Comparison of ENCODE assay signal across 29 cellular contexts in genomic region chr4:52045028-52045427, GRCh38. TPM values are rescaled to one million over a fixed set of nuclear protein-coding genes. Genes with fewer than 3 reads are reported as not detected.
"Had no signal": no experiment of that assay in that cellular context is flagged by ENCODE, and none has a peak within 500 bp of the region (broad histone marks: within the 10 kb centered on the region; RNA-seq: fewer than 3 reads in every experiment).

No MANE protein-coding gene starts in this region.

- DNase-seq: colonic mucosa; cortex of kidney; dermis blood vessel endothelial cell; dorsolateral prefrontal cortex; effector CD4-positive, alpha-beta T cell; effector CD8-positive, alpha-beta T cell; effector memory CD4-positive, alpha-beta T cell; effector memory CD8-positive, alpha-beta T cell; endodermal cell; erythroblast; esophagus squamous epithelium; foreskin fibroblast; foreskin keratinocyte; foreskin melanocyte; gastrocnemius medialis; glutamatergic neuron; head of caudate nucleus; heart left ventricle; heart right ventricle had no signal

- ATAC-seq: effector memory CD8-positive, alpha-beta T cell; esophagus mucosa; foreskin keratinocyte; gastrocnemius medialis; gastroesophageal sphincter; heart left ventricle; heart right ventricle had no signal

- H3K4me3 ChIP-seq: colonic mucosa, coronary artery, dorsolateral prefrontal cortex, esophagus muscularis mucosa, esophagus squamous epithelium, gastrocnemius medialis, gastroesophageal sphincter, heart left ventricle, heart right ventricle had no signal

- H3K9me3 ChIP-seq: colonic mucosa, esophagus muscularis mucosa, esophagus squamous epithelium, gastrocnemius medialis, gastroesophageal sphincter, heart left ventricle, heart right ventricle had no signal

- H3K4me1 ChIP-seq: colonic mucosa, esophagus muscularis mucosa, esophagus squamous epithelium, foreskin keratinocyte, gastrocnemius medialis, gastroesophageal sphincter, heart left ventricle, heart right ventricle had no signal

- H3K36me3 ChIP-seq: colonic mucosa, esophagus muscularis mucosa, esophagus squamous epithelium, gastrocnemius medialis, gastroesophageal sphincter, heart left ventricle, heart right ventricle had no signal

- FAIRE-seq: colon, endometrium, endothelial cell of umbilical vein, frontal cortex had no signal

- H3K27ac ChIP-seq: colonic mucosa, coronary artery, epithelial cell of prostate, esophagus muscularis mucosa, esophagus squamous epithelium, foreskin keratinocyte, gastrocnemius medialis, gastroesophageal sphincter, heart left ventricle, heart right ventricle had no signal

- H3K27me3 ChIP-seq: colonic mucosa had no signal

RNA-seq across cellular contexts. Expression of gene LRRC66, which starts 24.9 kb away (rescaled TPM):
- total RNA-seq: epithelial cell of proximal tubule had no signal
